Comparison of ENCODE assay signal across 2 cellular contexts in the genomic region with DNA sequence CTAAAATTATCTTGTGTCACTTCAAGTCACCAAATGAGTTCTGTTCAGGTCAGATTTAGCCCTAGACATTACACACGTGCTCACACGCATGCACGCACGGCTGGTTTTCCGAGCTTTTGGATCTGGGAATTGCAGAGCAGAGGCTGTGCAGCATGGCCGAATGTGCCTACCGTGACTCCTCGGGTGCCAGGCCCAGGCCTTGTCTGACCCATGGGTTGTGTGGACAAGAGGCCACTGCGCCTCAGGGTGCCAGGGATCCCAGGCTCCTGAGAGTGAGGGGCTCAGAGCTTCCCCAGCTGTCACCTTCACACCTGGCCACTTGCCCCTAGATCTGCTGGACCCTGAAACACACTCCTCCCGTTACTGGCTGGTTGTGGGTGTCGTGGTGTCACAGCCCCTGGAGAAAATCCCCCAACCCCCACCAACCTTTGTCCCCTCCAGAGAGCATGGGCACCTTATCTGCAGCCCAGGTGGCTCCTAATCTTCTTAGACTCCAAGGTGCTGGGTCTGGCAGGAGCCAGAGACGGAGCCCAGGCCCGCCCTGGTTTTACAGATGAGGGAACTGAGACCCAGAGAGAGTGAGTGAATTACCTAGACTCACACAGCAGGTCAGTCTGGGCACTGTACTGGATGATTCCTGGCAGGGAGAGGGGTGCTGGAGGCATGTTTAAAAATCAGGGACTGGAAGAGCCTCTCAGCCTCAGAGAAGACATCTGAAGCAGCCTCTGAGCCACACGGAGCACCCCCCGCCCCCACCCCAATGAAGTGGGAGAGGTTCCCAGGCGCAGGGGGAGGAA.
TF ChIP-seq lines count a peak whose summit lies in the region.

No MANE protein-coding gene starts in this region.

TF ChIP-seq in A549, 52 proteins besides CTCF, POLR2A, EP300 and RAD21:
- TF ChIP-seq JUN (IDR thresholded peaks at IDR 0.05) (no peak), CEBPB (IDR thresholded peaks at IDR 0.05) (no peak), HOXB5 (CRISPR knock-in tag; IDR thresholded peaks at IDR 0.05) (no peak)

TF ChIP-seq in IMR-90, 13 proteins besides CTCF, POLR2A, EP300 and RAD21:
- TF ChIP-seq BHLHE40 (IDR thresholded peaks at IDR 0.05; ENCODE audit: low read depth, low read length) (no peak), NFE2L2 (IDR thresholded peaks at IDR 0.05; ENCODE audit: low read depth, low read length) (no peak), RCOR1 (IDR thresholded peaks at IDR 0.05; ENCODE audit: insufficient replicate concordance, low read length) (no peak), CEBPB (IDR thresholded peaks at IDR 0.05; ENCODE audit: low read depth, low read length) (no peak), MAFK (IDR thresholded peaks at IDR 0.05; ENCODE audit: low read depth, low read length) (no peak), FOS (IDR thresholded peaks at IDR 0.05; ENCODE audit: low read depth, low read length) (no peak), MAZ (IDR thresholded peaks at IDR 0.05; ENCODE audit: borderline replicate concordance, low read depth, low read length) (no peak), MXI1 (IDR thresholded peaks at IDR 0.05; ENCODE audit: borderline replicate concordance, low read depth, low read length) (no peak), SMC3 (IDR thresholded peaks at IDR 0.05; ENCODE audit: low read depth, low read length) (no peak), RFX5 (IDR thresholded peaks at IDR 0.05; ENCODE audit: low read depth, low read length) (no peak), CHD1 (IDR thresholded peaks at IDR 0.05; ENCODE audit: low read depth, low read length) (no peak)
- TF ChIP-seq, protein P1, sequence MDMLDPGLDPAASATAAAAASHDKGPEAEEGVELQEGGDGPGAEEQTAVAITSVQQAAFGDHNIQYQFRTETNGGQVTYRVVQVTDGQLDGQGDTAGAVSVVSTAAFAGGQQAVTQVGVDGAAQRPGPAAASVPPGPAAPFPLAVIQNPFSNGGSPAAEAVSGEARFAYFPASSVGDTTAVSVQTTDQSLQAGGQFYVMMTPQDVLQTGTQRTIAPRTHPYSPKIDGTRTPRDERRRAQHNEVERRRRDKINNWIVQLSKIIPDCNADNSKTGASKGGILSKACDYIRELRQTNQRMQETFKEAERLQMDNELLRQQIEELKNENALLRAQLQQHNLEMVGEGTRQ (IDR thresholded peaks at IDR 0.05; ENCODE audit: low read depth, low read length), result no peak
- TF ChIP-seq, protein P2, sequence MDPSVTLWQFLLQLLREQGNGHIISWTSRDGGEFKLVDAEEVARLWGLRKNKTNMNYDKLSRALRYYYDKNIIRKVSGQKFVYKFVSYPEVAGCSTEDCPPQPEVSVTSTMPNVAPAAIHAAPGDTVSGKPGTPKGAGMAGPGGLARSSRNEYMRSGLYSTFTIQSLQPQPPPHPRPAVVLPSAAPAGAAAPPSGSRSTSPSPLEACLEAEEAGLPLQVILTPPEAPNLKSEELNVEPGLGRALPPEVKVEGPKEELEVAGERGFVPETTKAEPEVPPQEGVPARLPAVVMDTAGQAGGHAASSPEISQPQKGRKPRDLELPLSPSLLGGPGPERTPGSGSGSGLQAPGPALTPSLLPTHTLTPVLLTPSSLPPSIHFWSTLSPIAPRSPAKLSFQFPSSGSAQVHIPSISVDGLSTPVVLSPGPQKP (IDR thresholded peaks at IDR 0.05; ENCODE audit: borderline replicate concordance, low read depth, low read length), result no peak
